3 cellular contexts compared by ENCODE assay signal in genomic region chr3:116078561-116078960, GRCh38.
TF ChIP-seq lines count a peak whose summit lies in the region.

No MANE protein-coding gene starts in this region.

TF ChIP-seq in A549, 52 proteins besides CTCF, POLR2A, EP300 and RAD21 (continued from another document):
- no peak for TF ChIP-seq E2F6 (IDR thresholded peaks at IDR 0.05; ENCODE audit: borderline replicate concordance, low read depth)

TF ChIP-seq in IMR-90, 13 proteins besides CTCF, POLR2A, EP300 and RAD21 (continued from another document):
- no peak for TF ChIP-seq USF2 (IDR thresholded peaks at IDR 0.05; ENCODE audit: low read depth, low read length)
- 0 out of 2 replicates have a peak, but pooled peaks have one; percentile 7 for TF ChIP-seq MAFK (IDR thresholded peaks at IDR 0.05; ENCODE audit: low read depth, low read length)
TF ChIP-seq in IMR-90: peak in this region for 2.

TF ChIP-seq in K562, 482 proteins besides CTCF, POLR2A, EP300 and RAD21 (continued from another document):
- 0 out of 2 replicates have a peak, but pooled peaks have one; percentile 13 for TF ChIP-seq MAFG (tag; conservative IDR thresholded peaks at IDR 0.05)
- TF ChIP-seq, protein P1, sequence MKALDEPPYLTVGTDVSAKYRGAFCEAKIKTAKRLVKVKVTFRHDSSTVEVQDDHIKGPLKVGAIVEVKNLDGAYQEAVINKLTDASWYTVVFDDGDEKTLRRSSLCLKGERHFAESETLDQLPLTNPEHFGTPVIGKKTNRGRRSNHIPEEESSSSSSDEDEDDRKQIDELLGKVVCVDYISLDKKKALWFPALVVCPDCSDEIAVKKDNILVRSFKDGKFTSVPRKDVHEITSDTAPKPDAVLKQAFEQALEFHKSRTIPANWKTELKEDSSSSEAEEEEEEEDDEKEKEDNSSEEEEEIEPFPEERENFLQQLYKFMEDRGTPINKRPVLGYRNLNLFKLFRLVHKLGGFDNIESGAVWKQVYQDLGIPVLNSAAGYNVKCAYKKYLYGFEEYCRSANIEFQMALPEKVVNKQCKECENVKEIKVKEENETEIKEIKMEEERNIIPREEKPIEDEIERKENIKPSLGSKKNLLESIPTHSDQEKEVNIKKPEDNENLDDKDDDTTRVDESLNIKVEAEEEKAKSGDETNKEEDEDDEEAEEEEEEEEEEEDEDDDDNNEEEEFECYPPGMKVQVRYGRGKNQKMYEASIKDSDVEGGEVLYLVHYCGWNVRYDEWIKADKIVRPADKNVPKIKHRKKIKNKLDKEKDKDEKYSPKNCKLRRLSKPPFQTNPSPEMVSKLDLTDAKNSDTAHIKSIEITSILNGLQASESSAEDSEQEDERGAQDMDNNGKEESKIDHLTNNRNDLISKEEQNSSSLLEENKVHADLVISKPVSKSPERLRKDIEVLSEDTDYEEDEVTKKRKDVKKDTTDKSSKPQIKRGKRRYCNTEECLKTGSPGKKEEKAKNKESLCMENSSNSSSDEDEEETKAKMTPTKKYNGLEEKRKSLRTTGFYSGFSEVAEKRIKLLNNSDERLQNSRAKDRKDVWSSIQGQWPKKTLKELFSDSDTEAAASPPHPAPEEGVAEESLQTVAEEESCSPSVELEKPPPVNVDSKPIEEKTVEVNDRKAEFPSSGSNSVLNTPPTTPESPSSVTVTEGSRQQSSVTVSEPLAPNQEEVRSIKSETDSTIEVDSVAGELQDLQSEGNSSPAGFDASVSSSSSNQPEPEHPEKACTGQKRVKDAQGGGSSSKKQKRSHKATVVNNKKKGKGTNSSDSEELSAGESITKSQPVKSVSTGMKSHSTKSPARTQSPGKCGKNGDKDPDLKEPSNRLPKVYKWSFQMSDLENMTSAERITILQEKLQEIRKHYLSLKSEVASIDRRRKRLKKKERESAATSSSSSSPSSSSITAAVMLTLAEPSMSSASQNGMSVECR (CRISPR knock-in tag; IDR thresholded peaks at IDR 0.05) = no peak
